Comparison of ENCODE assay signal across 9 cellular contexts in genomic region chr1:206467915-206468314, GRCh38. TPM values are rescaled to one million over a fixed set of nuclear protein-coding genes. Genes with fewer than 3 reads are reported as not detected.
DNase-seq lines count a peak whose midpoint lies in the region; ATAC-seq and TF ChIP-seq lines count a peak whose summit lies in the region.
"Had no signal": no experiment of that assay in that cellular context is flagged by ENCODE, and none has a peak within 500 bp of the region (broad histone marks: within the 10 kb centered on the region; RNA-seq: fewer than 3 reads in every experiment).

No MANE protein-coding gene starts in this region.

- intact Hi-C loops in gastrocnemius medialis (cut with DNase I; ENCODE audit: low total_unique reads): no loop called here

- TF ChIP-seq CTCF in GM13977 (IDR thresholded peaks at IDR 0.05; ENCODE audit: extremely low read depth, insufficient read depth, missing control alignments): no peak
- no peak for TF ChIP-seq CTCF in gastrocnemius medialis (IDR thresholded peaks at IDR 0.05 in 4 of 5, conservative IDR thresholded peaks at IDR 0.05 in 1 of 5)

- in situ Hi-C loops in GM13977 (cut with MboI; ENCODE audit: low pct_unique_long_range_greater_than_20kb, low sequenced_read_pairs, unreplicated experiment): no loop called here
- in situ Hi-C loops in gastrocnemius medialis (cut with MboI; ENCODE audit: low sequenced_read_pairs in 4 of 4): no loop called here

- H3K27ac Mint-ChIP-seq in effector memory CD8-positive, alpha-beta T cell: peak overlapping the region; percentile 79 to 88

- no peaks in the 10 kb centered on the region for H3K27me3 Mint-ChIP-seq in effector memory CD8-positive, alpha-beta T cell

- no peak overlapping the region for H3K4me3 ChIP-seq in gastrocnemius medialis

- H3K4me1 ChIP-seq in gastrocnemius medialis: peaks cover 2 to 7% of the 10 kb centered on the region in 2 donors

- no peak overlapping the region for H3K27ac ChIP-seq in gastrocnemius medialis

- peaks cover 5 to 10% (median 5%) of the 10 kb centered on the region in 3 donors for H3K27me3 ChIP-seq in gastrocnemius medialis

- H3K9me3 Mint-ChIP-seq in effector memory CD8-positive, alpha-beta T cell: no peaks in the 10 kb centered on the region

- no peaks in the 10 kb centered on the region for H3K36me3 ChIP-seq in gastrocnemius medialis

- H3K4me1 Mint-ChIP-seq in effector memory CD8-positive, alpha-beta T cell (ENCODE audit: low read depth in 2 of 2): peaks cover 59 to 62% of the 10 kb centered on the region in 2 donors

- H3K4me3 Mint-ChIP-seq in effector memory CD8-positive, alpha-beta T cell: peak overlapping the region in 1 of 2 donors; percentile 43

- no peak for ATAC-seq in effector memory CD8-positive, alpha-beta T cell (replicated peaks)
- peak; percentile 55 to 58 for ATAC-seq in gastrocnemius medialis
- no peak for ATAC-seq in HG03280 (IDR thresholded peaks at IDR 0.05; ENCODE audit: unreplicated experiment)

- DNase-seq in GM13977 (ENCODE audit: low spot score) (peak; percentile 55), NOMO-1 treated with dmso at 0.1 percent for 144 hours (lab: John Stamatoyannopoulos, UW; ENCODE audit: unreplicated experiment) (peak; percentile 97), gastrocnemius medialis (peak; percentile 23 to 65), hepatic stellate cell (ENCODE audit: low spot score) (no peak), epidermal melanocyte (ENCODE audit: insufficient read length, low spot score) (no peak)
- no peak for DNase-seq in effector memory CD8-positive, alpha-beta T cell
- DNase-seq: OCI-M1; stimulated activated naive CD4-positive, alpha-beta T cell treated with Interleukin-2 at 50 U/mL for 16 hours had no signal

- H3K9me3 ChIP-seq in gastrocnemius medialis: no peaks in the 10 kb centered on the region

- peaks cover 10% of the 10 kb centered on the region for H3K36me3 Mint-ChIP-seq in effector memory CD8-positive, alpha-beta T cell (ENCODE audit: insufficient read depth)

- TF ChIP-seq POLR2A in gastrocnemius medialis (IDR thresholded peaks at IDR 0.05): no peak

RNA-seq across cellular contexts. Expression of gene IKBKE, which starts 2.4 kb away (rescaled TPM):
- 1 to 10 TPM in 1 of 4 donors, under 1 TPM in 2, not detected in 1; 0.81 to 1.1 (median 0.84) TPM for total RNA-seq in gastrocnemius medialis

RNA-seq across cellular contexts. Expression of gene RASSF5, which starts 39.4 kb away (rescaled TPM):
- total RNA-seq in gastrocnemius medialis: 10 to 100 TPM in 2 of 4 donors, 1 to 10 TPM in 2; 5.9 to 15.9 (median 9.4) TPM

Comparison
In these comparisons a context has a peak if more than half of its experiments do, and no peak if none do; other contexts are left out.
1. DNase-seq: peak in GM13977 (single experiment), NOMO-1 treated with dmso at 0.1 percent for 144 hours (single experiment) and gastrocnemius medialis (2 of 2); none in effector memory CD8-positive, alpha-beta T cell (0 of 3), hepatic stellate cell (single experiment) and epidermal melanocyte (single experiment).
2. ATAC-seq: peak in gastrocnemius medialis (2 of 2); none in effector memory CD8-positive, alpha-beta T cell (single experiment) and HG03280 (single experiment).